Comparison of ENCODE assay signal across 9 cellular contexts in the genomic region with DNA sequence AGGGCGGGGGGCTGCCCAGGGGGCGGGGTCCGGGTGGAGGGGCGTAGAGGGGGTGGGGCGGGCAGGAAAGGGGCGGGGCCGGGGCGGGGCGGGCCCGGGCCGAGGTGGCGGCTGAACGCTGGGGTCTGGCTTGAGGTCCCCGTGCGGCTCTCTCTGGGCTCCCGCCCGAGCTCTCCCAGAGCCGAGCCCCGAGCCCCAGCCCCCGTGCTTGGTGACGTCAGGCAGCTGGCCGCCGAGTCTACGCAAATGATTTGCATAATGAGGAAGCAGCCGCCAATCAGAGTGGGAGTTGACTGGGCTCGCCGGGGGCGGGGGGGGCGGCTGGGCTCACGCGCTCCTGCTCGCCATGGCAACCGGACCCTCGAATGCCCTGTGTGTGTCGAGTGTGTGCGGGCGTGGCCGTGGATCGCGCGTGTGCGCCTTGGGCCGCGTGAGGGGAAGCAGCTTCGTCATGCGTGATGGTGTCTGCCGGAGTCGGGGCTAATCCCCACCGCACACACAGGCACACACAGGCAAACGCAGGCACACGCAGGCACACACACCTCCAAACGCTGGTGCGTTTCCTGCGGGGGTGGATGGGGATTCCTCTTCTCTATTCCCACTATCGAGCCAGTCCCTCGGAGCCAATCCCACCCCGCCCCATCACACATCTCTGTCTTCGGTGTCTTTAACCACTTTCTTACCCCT. TPM values are rescaled to one million over a fixed set of nuclear protein-coding genes. Genes with fewer than 3 reads are reported as not detected.
DNase-seq lines count a peak whose midpoint lies in the region; ATAC-seq, FAIRE-seq and TF ChIP-seq lines count a peak whose summit lies in the region.
"Had no signal": no experiment of that assay in that cellular context is flagged by ENCODE, and none has a peak within 500 bp of the region (broad histone marks: within the 10 kb centered on the region; RNA-seq: fewer than 3 reads in every experiment).

Gene CELF6, minus strand, starts transcription at position 173 of the 687 bp plus-strand sequence. CDS start 283 bp downstream, outside the sequence.

- H4K20me1 ChIP-seq in mammary epithelial cell (ENCODE audit: insufficient read depth, low read length): no peaks in the 10 kb centered on the region

- no TSS peak for BruUV-seq in mammary epithelial cell (replicated peaks; lab: Mats Ljungman, UMichigan)

- WGBS in mammary epithelial cell (ENCODE audit: low coverage, missing lambda C conversion rate): 2% methylated on average over 17 of the region's 58 CpGs
- 0 to 1% (median 0%) methylated on average over 44 to 58 of the region's 58 CpGs for WGBS in small intestine, 3 donors

- CTCF ChIA-PET in activated B cell treated with CpG ODN at 0.5 μM for 24 hours (lab: Charles Lee): interaction anchor here (1.0 kb wide), 1 partner anchor 9 kb away, joined by 3 read pairs; no protein-coding TSS in a partner anchor
- CTCF ChIA-PET in mammary epithelial cell (lab: Charles Lee; ENCODE audit: low non-redundant PET): no interaction called here

- H3K27ac Mint-ChIP-seq in activated B cell treated with CpG ODN at 0.5 μM for 24 hours: peak within 1 kb of the TSS; percentile 47

- POLR2A ChIA-PET in activated B cell treated with CpG ODN at 0.5 μM for 24 hours (lab: Charles Lee): interaction anchor here (0.8 to 2.7 kb wide), 5 partner anchors 41 to 94 kb away, joined by 3 to 14 read pairs (median 4); partner anchors contain the start of genes HEXA and PKM

- peak within 1 kb of the TSS; percentile 86 for H3K4me3 Mint-ChIP-seq in activated B cell treated with CpG ODN at 0.5 μM for 24 hours

- TF ChIP-seq CTCF in activated B cell treated with CpG ODN at 0.5 μM for 24 hours (IDR thresholded peaks at IDR 0.05) (no peak), mammary epithelial cell (conservative IDR thresholded peaks at IDR 0.05 in 1 of 2, IDR thresholded peaks at IDR 0.05 in 1 of 2; ENCODE audit: extremely low read depth in 1 of 2, insufficient read depth in 1 of 2, low read depth in 1 of 2, low read length in 2 of 2) (no peak)

- peak within 1 kb of the TSS; percentile 96 for H3K4me2 ChIP-seq in mammary epithelial cell (ENCODE audit: insufficient read depth, low read depth, low read length)

- ATAC-seq in HG02759 (IDR thresholded peaks at IDR 0.05; ENCODE audit: unreplicated experiment): peak; percentile 67
- ATAC-seq in activated B cell treated with CpG ODN at 0.5 μM for 24 hours (ENCODE audit: low read depth): peak; percentile 81
- no peak for ATAC-seq in GM18870 (IDR thresholded peaks at IDR 0.05; ENCODE audit: unreplicated experiment)

- DNase-seq in EH (ENCODE audit: low read depth): peak; percentile 82
- DNase-seq in NCI-H2171 treated with DMSO at 0.1 percent for 48 hours (lab: John Stamatoyannopoulos, UW): peak; percentile 92
- peak; percentile 77 for DNase-seq in activated B cell treated with CpG ODN at 0.5 μM for 24 hours
- peak; percentile 73 for DNase-seq in mammary epithelial cell
- peak; percentile 98 for DNase-seq in iPS-NIHi7 (ENCODE audit: extremely low spot score)
- DNase-seq in small intestine: peak; percentile 59

- H3K9ac ChIP-seq in mammary epithelial cell (ENCODE audit: insufficient read depth, low read length): no peak within 1 kb of the TSS

- intact Hi-C loops in activated B cell treated with CpG ODN at 0.5 μM for 24 hours (cut with micrococcal nuclease): loop anchor here (1.0 to 10.0 kb wide), 6 partner anchors 55 to 765 kb away; partner anchors contain the start of genes ARIH1, BBS4, HIGD2B and MYO9A
- intact Hi-C loops in mammary epithelial cell (cut with micrococcal nuclease): loop anchor here (5.0 to 10.0 kb wide), 2 partner anchors 155 to 367 kb away; partner anchors contain the start of genes ARIH1, BBS4 and HIGD2B

- peak within 1 kb of the TSS; percentile 68 for H2AFZ ChIP-seq in mammary epithelial cell (ENCODE audit: low read depth, low read length)

- H3K79me2 ChIP-seq in mammary epithelial cell (ENCODE audit: insufficient read depth, low read length): no peaks in the 10 kb centered on the region

- no peak for FAIRE-seq in small intestine (lab: Jason Lieb, UNC)
- FAIRE-seq: islet of Langerhans had no signal

- H3K9me3 Mint-ChIP-seq in activated B cell treated with CpG ODN at 0.5 μM for 24 hours: peaks cover 6% of the 10 kb centered on the region

- dilution Hi-C loops in mammary epithelial cell (cut with HindIII; ENCODE audit: low sequenced_read_pairs): no loop called here

- H3K36me3 ChIP-seq in mammary epithelial cell (ENCODE audit: insufficient read depth, low read length): no peaks in the 10 kb centered on the region
- no peaks in the 10 kb centered on the region for H3K36me3 ChIP-seq in small intestine (ENCODE audit: control insufficient read depth in 2 of 2, insufficient read depth in 2 of 2, low read length in 2 of 2)

- peaks cover 18% of the 10 kb centered on the region for H3K4me1 Mint-ChIP-seq in activated B cell treated with CpG ODN at 0.5 μM for 24 hours

- peaks cover 15% of the 10 kb centered on the region for H3K36me3 Mint-ChIP-seq in activated B cell treated with CpG ODN at 0.5 μM for 24 hours (ENCODE audit: low read depth)

- peak within 1 kb of the TSS; percentile 9 to 63 (median 61) for H3K4me3 ChIP-seq in mammary epithelial cell (replicated peaks in 1 of 3; ENCODE audit: insufficient read depth in 1 of 3, low read depth in 2 of 3, low read length in 3 of 3)
- peak within 1 kb of the TSS; percentile 21 to 46 for H3K4me3 ChIP-seq in small intestine (ENCODE audit: low read depth in 1 of 2, low read length in 2 of 2)

- H3K27me3 ChIP-seq in mammary epithelial cell (ENCODE audit: insufficient read depth, low read length) (no peaks in the 10 kb centered on the region), small intestine (ENCODE audit: control insufficient read depth in 2 of 2, insufficient read depth in 2 of 2, low read length in 2 of 2) (no peaks in the 10 kb centered on the region)

- H3K4me1 ChIP-seq in mammary epithelial cell (ENCODE audit: insufficient read depth, low read length) (peaks cover 10% of the 10 kb centered on the region), small intestine (ENCODE audit: control insufficient read depth in 2 of 2, insufficient read depth in 1 of 2, low read depth in 1 of 2, low read length in 1 of 2) (peaks cover 0 to 3% of the 10 kb centered on the region in 2 donors)

- in situ Hi-C loops in mammary epithelial cell (cut with MboI; ENCODE audit: low sequenced_read_pairs in 2 of 2): no loop called here

- H3K27ac ChIP-seq in mammary epithelial cell (ENCODE audit: insufficient read depth, low read depth, low read length) (no peak within 1 kb of the TSS), small intestine (ENCODE audit: low read depth in 1 of 2, low read length in 1 of 2) (no peak within 1 kb of the TSS)

- H3K27me3 Mint-ChIP-seq in activated B cell treated with CpG ODN at 0.5 μM for 24 hours: no peaks in the 10 kb centered on the region

- H3K9me3 ChIP-seq in mammary epithelial cell (replicated peaks; ENCODE audit: insufficient read depth, low read length) (no peaks in the 10 kb centered on the region), small intestine (ENCODE audit: control insufficient read depth, low read depth) (no peaks in the 10 kb centered on the region)

RNA-seq across cellular contexts. Expression of gene CELF6, which starts in this region (rescaled TPM):
- 2.0 and 2.2 TPM in 2 replicates for total RNA-seq in activated B cell treated with CpG ODN at 0.5 μM for 24 hours
- under 1 TPM; 0.14 to 0.17 TPM for total RNA-seq in mammary epithelial cell
- polyA plus RNA-seq in mammary epithelial cell: 0.02 TPM
- polyA minus RNA-seq in mammary epithelial cell: not detected
- 1 to 10 TPM in 1 of 3 donors, under 1 TPM in 2; 0.54 to 4.1 (median 0.89) TPM for polyA plus RNA-seq in small intestine

Comparison
In these comparisons a context has a peak if more than half of its experiments do, and no peak if none do; other contexts are left out.
1. Peak in DNase-seq, H3K4me3 ChIP-seq and H3K4me2 ChIP-seq in mammary epithelial cell; RNA of the gene not detected or under 1 TPM.